In the genomic region with DNA sequence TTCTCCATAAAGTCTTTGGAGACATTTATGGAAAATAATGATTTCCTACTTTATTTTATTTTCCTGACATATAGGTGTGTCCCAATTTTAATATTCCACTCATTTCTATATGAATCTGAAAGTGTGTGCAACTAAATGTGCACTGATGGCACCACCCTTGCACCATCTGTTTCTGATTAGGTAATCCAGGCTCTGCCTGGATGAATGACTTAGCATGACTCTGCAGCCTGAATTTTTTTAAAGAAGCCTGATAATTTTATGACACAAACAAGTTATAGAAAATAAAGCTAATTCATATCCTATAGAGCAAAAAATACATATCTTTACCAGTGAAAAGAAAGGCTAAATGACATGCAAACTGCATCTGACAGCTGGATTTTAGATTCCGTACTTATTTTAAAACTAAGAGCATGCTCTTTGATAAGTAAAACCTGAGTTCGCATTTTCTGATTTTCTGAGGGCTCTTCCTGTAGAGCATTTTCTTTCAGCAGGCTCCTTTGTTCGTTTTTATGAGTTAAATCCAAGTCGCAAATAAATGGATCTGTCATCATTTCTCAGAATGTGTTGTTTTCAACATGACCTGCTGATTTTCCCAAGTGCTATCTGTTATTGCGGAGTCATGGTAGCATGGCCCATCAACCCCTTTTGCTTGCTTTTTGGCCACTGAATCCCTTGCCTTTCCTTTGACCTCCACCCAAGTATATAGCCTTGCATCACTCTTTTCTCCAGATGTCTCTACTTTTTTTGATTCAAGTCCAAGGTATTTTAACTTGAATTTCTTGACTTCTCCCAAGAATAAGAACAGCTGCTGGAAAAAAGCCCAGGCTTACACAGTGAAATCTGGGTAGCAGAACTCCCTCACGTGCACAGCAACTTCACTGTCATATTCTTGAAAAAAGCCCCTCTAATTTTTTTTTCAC, we compare ENCODE assay signal across 11 cellular contexts. TPM values are rescaled to one million over a fixed set of nuclear protein-coding genes. Genes with fewer than 3 reads are reported as not detected.
DNase-seq lines count a peak whose midpoint lies in the region; ATAC-seq and TF ChIP-seq lines count a peak whose summit lies in the region.
"Had no signal": no experiment of that assay in that cellular context is flagged by ENCODE, and none has a peak within 500 bp of the region (broad histone marks: within the 10 kb centered on the region; RNA-seq: fewer than 3 reads in every experiment).

No MANE protein-coding gene starts in this region.

- H3K27ac ChIP-seq in A673 (ENCODE audit: low read depth, low read length, poor library complexity, severe bottlenecking) (peak overlapping the region; percentile 75), brain microvascular endothelial cell (peak overlapping the region; percentile 58), lung (ENCODE audit: low read depth in 1 of 2, low read length in 1 of 2) (no peak overlapping the region)
- H3K27ac ChIP-seq: BLaER1 had no signal

- in situ Hi-C loops in brain microvascular endothelial cell (cut with HindIII; ENCODE audit: low pct_ligation_motif_present, low sequenced_read_pairs): no loop called here

- peaks cover 2% of the 10 kb centered on the region for H3K27me3 Mint-ChIP-seq in activated naive CD8-positive, alpha-beta T cell treated with anti-CD3 and anti-CD28 coated beads, Interleukin-2, amount 50 U/mL, for 24 hours

- POLR2A ChIA-PET in A673 (lab: Charles Lee; ENCODE audit: low non-redundant PET): no interaction called here

- H3K4me3 ChIP-seq in A673 (ENCODE audit: low read depth, low read length, poor library complexity, severe bottlenecking) (peak overlapping the region; percentile 0), brain microvascular endothelial cell (ENCODE audit: low read depth, low read length) (no peak overlapping the region), lung (no peak overlapping the region)
- H3K4me3 ChIP-seq: BLaER1 had no signal

- H3K36me3 Mint-ChIP-seq in activated naive CD8-positive, alpha-beta T cell treated with anti-CD3 and anti-CD28 coated beads, Interleukin-2, amount 50 U/mL, for 24 hours (ENCODE audit: low read depth): no peaks in the 10 kb centered on the region
- H3K36me3 Mint-ChIP-seq: naive B cell had no signal

- no peaks in the 10 kb centered on the region for H3K9me3 ChIP-seq in A673 (ENCODE audit: low read depth, low read length, poor library complexity, severe bottlenecking)
- H3K9me3 ChIP-seq in lung (ENCODE audit: control insufficient read depth in 2 of 2, insufficient read depth in 1 of 2, low read length in 1 of 2): no peaks in the 10 kb centered on the region
- H3K9me3 ChIP-seq: BLaER1 had no signal

- peaks cover 32% of the 10 kb centered on the region for H3K4me1 ChIP-seq in A673 (ENCODE audit: insufficient read depth, low read length, poor library complexity, severe bottlenecking)
- H3K4me1 ChIP-seq in lung (ENCODE audit: control insufficient read depth in 2 of 2, insufficient read depth in 2 of 2, low read length in 2 of 2): no peaks in the 10 kb centered on the region
- H3K4me1 ChIP-seq: BLaER1 had no signal

- H3K27me3 ChIP-seq in A673 (replicated peaks; ENCODE audit: insufficient read depth, low read depth, low read length, poor library complexity) (no peaks in the 10 kb centered on the region), brain microvascular endothelial cell (replicated peaks) (no peaks in the 10 kb centered on the region), lung (ENCODE audit: control insufficient read depth, insufficient read depth) (no peaks in the 10 kb centered on the region)
- H3K27me3 ChIP-seq: BLaER1 had no signal

- CTCF ChIA-PET in A673 (lab: Charles Lee): no interaction called here

- intact Hi-C loops in A673 (cut with micrococcal nuclease; ENCODE audit: unreplicated experiment): no loop called here

- no peaks in the 10 kb centered on the region for H3K9me3 Mint-ChIP-seq in activated naive CD8-positive, alpha-beta T cell treated with anti-CD3 and anti-CD28 coated beads, Interleukin-2, amount 50 U/mL, for 24 hours
- H3K9me3 Mint-ChIP-seq: activated T-cell treated with anti-CD3 and anti-CD28 coated beads, Interleukin-2, amount 50 U/mL, for 4 hours; naive B cell had no signal

- H3K27ac Mint-ChIP-seq in activated naive CD8-positive, alpha-beta T cell treated with anti-CD3 and anti-CD28 coated beads, Interleukin-2, amount 50 U/mL, for 24 hours: no peak overlapping the region

- peak; percentile 73 for DNase-seq in A673 (ENCODE audit: low spot score)
- DNase-seq in M059J (ENCODE audit: low read depth): peak; percentile 13
- DNase-seq in brain microvascular endothelial cell: peak; percentile 41
- peak; percentile 38 for DNase-seq in lung (ENCODE audit: low spot score)
- no peak for DNase-seq in SHP77 (lab: John Stamatoyannopoulos, UW)
- DNase-seq in NCI-H226: no peak
- DNase-seq in activated naive CD8-positive, alpha-beta T cell treated with anti-CD3 and anti-CD28 coated beads, Interleukin-2, amount 50 U/mL, for 24 hours: no peak
- DNase-seq: activated T-cell treated with anti-CD3 and anti-CD28 coated beads, Interleukin-2, amount 50 U/mL, for 4 hours; naive B cell had no signal

- no peaks in the 10 kb centered on the region for H3K4me1 Mint-ChIP-seq in activated naive CD8-positive, alpha-beta T cell treated with anti-CD3 and anti-CD28 coated beads, Interleukin-2, amount 50 U/mL, for 24 hours
- H3K4me1 Mint-ChIP-seq: naive B cell had no signal

- TF ChIP-seq CTCF in A673 (conservative IDR thresholded peaks at IDR 0.05; ENCODE audit: low read depth, low read length) (no peak), brain microvascular endothelial cell (IDR thresholded peaks at IDR 0.05; ENCODE audit: low read depth, low read length, missing control alignments) (no peak), lung (IDR thresholded peaks at IDR 0.05; ENCODE audit: control extremely low read depth, extremely low read depth) (no peak)

- WGBS in lung, 2 donors: 61 to 79% methylated on average over 6 of the region's 6 CpGs

- ATAC-seq in lung (ENCODE audit: insufficient read depth, low FRiP score): peak; percentile 38
- no peak for ATAC-seq in HG02623 (IDR thresholded peaks at IDR 0.05; ENCODE audit: unreplicated experiment)
- no peak for ATAC-seq in activated naive CD8-positive, alpha-beta T cell treated with anti-CD3 and anti-CD28 coated beads, Interleukin-2, amount 50 U/mL, for 24 hours
- ATAC-seq: activated T-cell treated with anti-CD3 and anti-CD28 coated beads, Interleukin-2, amount 50 U/mL, for 4 hours had no signal

- no TSS peak for BruUV-seq in A673 (replicated peaks; lab: Mats Ljungman, UMichigan)

- H3K36me3 ChIP-seq in A673 (ENCODE audit: insufficient read depth, low read length, poor library complexity, severe bottlenecking) (no peaks in the 10 kb centered on the region), brain microvascular endothelial cell (replicated peaks) (no peaks in the 10 kb centered on the region), lung (ENCODE audit: control insufficient read depth in 2 of 2, insufficient read depth in 2 of 2, low read length in 2 of 2) (no peaks in the 10 kb centered on the region)
- H3K36me3 ChIP-seq: BLaER1 had no signal

- no peak overlapping the region for H3K4me3 Mint-ChIP-seq in activated naive CD8-positive, alpha-beta T cell treated with anti-CD3 and anti-CD28 coated beads, Interleukin-2, amount 50 U/mL, for 24 hours
- H3K4me3 Mint-ChIP-seq: activated T-cell treated with anti-CD3 and anti-CD28 coated beads, Interleukin-2, amount 50 U/mL, for 4 hours; naive B cell had no signal

RNA-seq across cellular contexts. Expression of a gene that starts 52.8 kb away (rescaled TPM):
- total RNA-seq in A673 (2021) (15.3 and 17.2 TPM in 2 replicates), lung (10 to 100 TPM; 21.4 to 49.6 TPM)
- 22.5 and 23.2 TPM in 2 replicates for total RNA-seq in M059J (2014; rRNA removed; shearing (Covaris generic))
- 10 to 100 TPM; 11.9 to 44.1 TPM for polyA plus RNA-seq in lung

Comparison
In these comparisons a context has a peak if more than half of its experiments do, and no peak if none do; other contexts are left out.
1. DNase-seq: peak in A673 (single experiment), M059J (single experiment), brain microvascular endothelial cell (single experiment) and lung (single experiment); none in SHP77 (0 of 2), NCI-H226 (single experiment) and activated naive CD8-positive, alpha-beta T cell treated with anti-CD3 and anti-CD28 coated beads, Interleukin-2, amount 50 U/mL, for 24 hours (single experiment).
2. H3K27ac ChIP-seq: peak in A673 (single experiment) and brain microvascular endothelial cell (single experiment); none in lung (0 of 2).